Comparison of ENCODE assay signal across 8 cellular contexts in genomic region chr5:176537608-176538504, GRCh38. TPM values are rescaled to one million over a fixed set of nuclear protein-coding genes. Genes with fewer than 3 reads are reported as not detected.
DNase-seq lines count a peak whose midpoint lies in the region; FAIRE-seq and TF ChIP-seq lines count a peak whose summit lies in the region.

No MANE protein-coding gene starts in this region.

- peak overlapping the region; percentile 75 to 94 (median 94) for H3K9ac ChIP-seq in subcutaneous abdominal adipose tissue (ENCODE audit: low read length in 5 of 5)

- peak; percentile 98 for DNase-seq in GF-D8 (lab: John Stamatoyannopoulos, UW)
- peak; percentile 100 for DNase-seq in HFFc6
- DNase-seq in NAMALWA (ENCODE audit: low spot score) = peak; percentile 100
- DNase-seq in SK-MEL-5 (ENCODE audit: low read depth, low spot score) = peak; percentile 97
- DNase-seq in activated naive CD4-positive, alpha-beta T cell treated with anti-CD3 and anti-CD28 coated beads, Interleukin-2, amount 10 ng/mL, durations not matched to agents 7 days and 5 days = peak; percentile 99
- DNase-seq in frontal cortex (ENCODE audit: low spot score in 2 of 2) = peak; percentile 89

- H2AFZ ChIP-seq in neuron (ENCODE audit: low read depth, low read length) = peak overlapping the region; percentile 47

- peak overlapping the region; percentile 95 for H3K4me3 Mint-ChIP-seq in HFFc6
- peak overlapping the region; percentile 96 for H3K4me3 Mint-ChIP-seq in activated naive CD4-positive, alpha-beta T cell treated with anti-CD3 and anti-CD28 coated beads, Interleukin-2, amount 10 ng/mL, durations not matched to agents 7 days and 5 days

- CTCF ChIA-PET in activated naive CD4-positive, alpha-beta T cell treated with anti-CD3 and anti-CD28 coated beads, Interleukin-2, amount 10 ng/mL, durations not matched to agents 7 days and 5 days (lab: Charles Lee) = interaction anchor here (0.9 to 2.7 kb wide), 3 partner anchors 11 to 90 kb away, joined by 3 to 9 read pairs (median 3); partner anchors contain the start of genes CDHR2 and FAF2

- H3K36me3 Mint-ChIP-seq in HFFc6 (ENCODE audit: low read depth) = no peaks in the 10 kb centered on the region
- peaks cover 30% of the 10 kb centered on the region for H3K36me3 Mint-ChIP-seq in activated naive CD4-positive, alpha-beta T cell treated with anti-CD3 and anti-CD28 coated beads, Interleukin-2, amount 10 ng/mL, durations not matched to agents 7 days and 5 days

- peak overlapping the region; percentile 98 for H3K27ac Mint-ChIP-seq in HFFc6
- H3K27ac Mint-ChIP-seq in activated naive CD4-positive, alpha-beta T cell treated with anti-CD3 and anti-CD28 coated beads, Interleukin-2, amount 10 ng/mL, durations not matched to agents 7 days and 5 days = peak overlapping the region; percentile 100

- peaks cover 8% of the 10 kb centered on the region for H3K27me3 Mint-ChIP-seq in HFFc6 (ENCODE audit: insufficient read depth)
- H3K27me3 Mint-ChIP-seq in activated naive CD4-positive, alpha-beta T cell treated with anti-CD3 and anti-CD28 coated beads, Interleukin-2, amount 10 ng/mL, durations not matched to agents 7 days and 5 days = no peaks in the 10 kb centered on the region

- H3K4me1 ChIP-seq in neuron (ENCODE audit: insufficient read depth, low read length) (peaks cover 37% of the 10 kb centered on the region), subcutaneous abdominal adipose tissue (ENCODE audit: control insufficient read depth in 5 of 5, insufficient read depth in 5 of 5, low read length in 5 of 5) (peaks cover 24 to 65% (median 60%) of the 10 kb centered on the region in 5 donors)

- peak; percentile 23 for FAIRE-seq in frontal cortex (lab: Jason Lieb, UNC)

- no peaks in the 10 kb centered on the region for H3K9me3 Mint-ChIP-seq in HFFc6
- no peaks in the 10 kb centered on the region for H3K9me3 Mint-ChIP-seq in activated naive CD4-positive, alpha-beta T cell treated with anti-CD3 and anti-CD28 coated beads, Interleukin-2, amount 10 ng/mL, durations not matched to agents 7 days and 5 days

- H3K9me3 ChIP-seq in neuron (ENCODE audit: low read length) (no peaks in the 10 kb centered on the region), subcutaneous abdominal adipose tissue (ENCODE audit: control insufficient read depth in 5 of 5, low read length in 5 of 5) (no peaks in the 10 kb centered on the region)

- peaks cover 7% of the 10 kb centered on the region for H3K36me3 ChIP-seq in neuron (ENCODE audit: insufficient read depth, low read length)
- no peaks in the 10 kb centered on the region for H3K36me3 ChIP-seq in subcutaneous abdominal adipose tissue (ENCODE audit: control insufficient read depth in 5 of 5, insufficient read depth in 5 of 5, low read length in 5 of 5)

- no peak for TF ChIP-seq CTCF in HFFc6 (IDR thresholded peaks at IDR 0.05)

- in situ Hi-C loops in SK-MEL-5 (cut with HindIII; ENCODE audit: low pct_unique_long_range_greater_than_20kb, low sequenced_read_pairs) = no loop called here

- H3K4me1 Mint-ChIP-seq in HFFc6 (ENCODE audit: low read depth) = peaks cover 51% of the 10 kb centered on the region
- peaks cover 70% of the 10 kb centered on the region for H3K4me1 Mint-ChIP-seq in activated naive CD4-positive, alpha-beta T cell treated with anti-CD3 and anti-CD28 coated beads, Interleukin-2, amount 10 ng/mL, durations not matched to agents 7 days and 5 days

- H3K4me3 ChIP-seq in neuron (ENCODE audit: low read length) = peak overlapping the region; percentile 88
- peak overlapping the region; percentile 85 to 98 (median 94) for H3K4me3 ChIP-seq in subcutaneous abdominal adipose tissue (ENCODE audit: low read depth in 1 of 5, low read length in 5 of 5)

- H3K27ac ChIP-seq in subcutaneous abdominal adipose tissue (ENCODE audit: low read depth, low read length) = peak overlapping the region; percentile 98

- no peaks in the 10 kb centered on the region for H3K27me3 ChIP-seq in neuron (ENCODE audit: insufficient read depth, low read length)
- no peaks in the 10 kb centered on the region for H3K27me3 ChIP-seq in subcutaneous abdominal adipose tissue (ENCODE audit: control insufficient read depth in 5 of 5, insufficient read depth in 4 of 5, low read length in 5 of 5)

RNA-seq across cellular contexts. Expression of gene RNF44, which starts 0.7 kb away (rescaled TPM):
- total RNA-seq in HFFc6 (2021; fragmentation: NEBNext Ultra II Directional; extraction: Animal tissue kit (Norgen Biotek cat#: 25700)) = 10 to 100 TPM; 10.6 to 13.4 (median 11.3) TPM
- 7.7 and 7.8 TPM in 2 replicates for total RNA-seq in SK-MEL-5 (2014; rRNA removed; shearing (Covaris generic))
- polyA plus RNA-seq in SK-MEL-5 (2015; cell fraction: cytosol; rRNA removed) = 33.0 and 42.7 TPM in 2 replicates
- polyA plus RNA-seq in SK-MEL-5 (2015; cell fraction: nucleus; rRNA removed) = 115 and 140 TPM in 2 replicates
- 9.8 TPM for total RNA-seq in frontal cortex

RNA-seq across cellular contexts. Expression of gene CDHR2, which starts 11.3 kb away (rescaled TPM):
- total RNA-seq in HFFc6 (2021; fragmentation: NEBNext Ultra II Directional; extraction: Animal tissue kit (Norgen Biotek cat#: 25700)) = not detected
- not detected in 2 replicates for total RNA-seq in SK-MEL-5 (2014; rRNA removed; shearing (Covaris generic))
- polyA plus RNA-seq in SK-MEL-5 (2015; cell fraction: cytosol; rRNA removed) = 0.02 TPM in 1 of 2 replicates, not detected in the other
- not detected in 2 replicates for polyA plus RNA-seq in SK-MEL-5 (2015; cell fraction: nucleus; rRNA removed)
- total RNA-seq in frontal cortex = under 0.01 TPM

Comparison
In these comparisons a context has a peak if more than half of its experiments do, and no peak if none do; other contexts are left out.
1. Peak in every context shown above with its lines: DNase-seq, H3K4me3 ChIP-seq and H3K27ac ChIP-seq.